8 cellular contexts compared by ENCODE assay signal in the genomic region with DNA sequence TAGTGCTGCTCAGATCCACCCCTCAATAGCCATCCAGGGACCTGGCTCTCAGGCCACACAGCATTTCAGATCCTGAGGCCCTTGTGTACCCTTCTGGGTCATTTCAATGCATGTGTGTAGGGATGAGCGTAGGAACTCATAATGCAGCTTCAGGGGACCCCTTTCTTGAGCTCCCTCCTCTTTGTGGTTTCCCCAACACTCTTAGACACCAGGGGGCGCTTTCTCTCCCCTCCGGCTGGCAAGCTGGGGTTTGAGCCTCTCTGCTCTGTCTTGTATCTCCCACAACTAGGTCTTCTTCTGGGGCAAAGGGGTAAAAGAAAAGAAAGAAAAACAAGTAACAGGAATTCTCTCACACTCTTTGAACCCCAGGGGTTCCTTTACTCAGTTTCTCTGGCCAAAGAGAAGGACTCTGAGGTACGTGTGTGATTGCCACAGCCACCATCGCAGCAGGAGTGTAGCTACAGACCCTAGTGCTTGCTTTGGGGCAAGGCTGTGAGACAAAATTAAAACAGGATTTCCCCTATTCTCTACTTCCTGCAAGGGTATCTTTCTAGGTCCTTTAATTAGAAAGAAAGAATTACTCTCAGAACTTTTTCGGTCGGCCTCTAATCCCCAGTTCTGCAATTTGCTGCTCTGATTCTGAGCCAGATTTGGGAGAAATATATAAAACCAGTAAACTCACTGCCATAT. TPM values are rescaled to one million over a fixed set of nuclear protein-coding genes. Genes with fewer than 3 reads are reported as not detected.
DNase-seq lines count a peak whose midpoint lies in the region; ATAC-seq, FAIRE-seq and TF ChIP-seq lines count a peak whose summit lies in the region.

No MANE protein-coding gene starts in this region.

- H3K4me3 ChIP-seq in GM06990 (replicated peaks; ENCODE audit: low read depth, low read length): peak overlapping the region; percentile 44
- no peak overlapping the region for H3K4me3 ChIP-seq in HL-60 (replicated peaks; ENCODE audit: insufficient read depth, low read length)
- no peak overlapping the region for H3K4me3 ChIP-seq in SJSA1
- no peak overlapping the region for H3K4me3 ChIP-seq in astrocyte of the spinal cord (ENCODE audit: low read depth, low read length)
- no peak overlapping the region for H3K4me3 ChIP-seq in keratinocyte (ENCODE audit: control insufficient read depth in 2 of 3, extremely low read depth in 1 of 3, insufficient read depth in 2 of 3, low read depth in 1 of 3, low read length in 3 of 3)

- H3K9me3 ChIP-seq in SJSA1 (replicated peaks): no peaks in the 10 kb centered on the region
- no peaks in the 10 kb centered on the region for H3K9me3 ChIP-seq in keratinocyte (ENCODE audit: control insufficient read depth, low read depth, low read length)

- no peaks in the 10 kb centered on the region for H3K9me1 ChIP-seq in keratinocyte (ENCODE audit: control insufficient read depth, extremely low read depth, insufficient read depth, low read length)

- H3K27me3 ChIP-seq in GM06990 (replicated peaks; ENCODE audit: control insufficient read depth, insufficient read depth, low read length) (no peaks in the 10 kb centered on the region), HL-60 (ENCODE audit: insufficient read depth, poor library complexity, severe bottlenecking) (no peaks in the 10 kb centered on the region), SJSA1 (replicated peaks) (no peaks in the 10 kb centered on the region), keratinocyte (ENCODE audit: control insufficient read depth, extremely low read depth, insufficient read depth, low read length) (no peaks in the 10 kb centered on the region)

- no peak overlapping the region for H3K4me2 ChIP-seq in keratinocyte (ENCODE audit: control insufficient read depth, extremely low read depth, insufficient read depth, low read depth, low read length)

- no peaks in the 10 kb centered on the region for H3K79me2 ChIP-seq in keratinocyte (ENCODE audit: control insufficient read depth, insufficient read depth, low read length)

- FAIRE-seq in keratinocyte (lab: Jason Lieb, UNC): peak; percentile 41

- H4K20me1 ChIP-seq in keratinocyte (ENCODE audit: control insufficient read depth, extremely low read depth, insufficient read depth, low read length): no peaks in the 10 kb centered on the region

- dilution Hi-C loops in keratinocyte (cut with MboI; ENCODE audit: extremely low pct_ligation_motif_present, low sequenced_read_pairs): no loop called here

- peak; percentile 71 for DNase-seq in GM06990 (ENCODE audit: extremely low read depth, insufficient read length)
- peak; percentile 21 to 62 for DNase-seq in HL-60 (ENCODE audit: low read depth in 1 of 2, low spot score in 1 of 2)
- DNase-seq in SJSA1 (ENCODE audit: low read depth in 1 of 2, low spot score in 2 of 2): peak; percentile 56 to 72
- DNase-seq in astrocyte of the spinal cord (ENCODE audit: low read depth, low spot score): peak; percentile 48
- peak; percentile 15 for DNase-seq in keratinocyte (ENCODE audit: low read depth, low spot score)
- peak; percentile 49 to 61 for DNase-seq in stimulated activated CD4-positive, alpha-beta T cell treated with anti-CD3 and anti-CD28 coated beads, Interleukin-4, amount 100 ng/mL, for 48 hours (ENCODE audit: low read depth in 2 of 2)
- DNase-seq in NCI-H2029 treated with DMSO at 0.1 percent for 48 hours (lab: John Stamatoyannopoulos, UW): no peak

- H3K27ac ChIP-seq in HL-60 (replicated peaks) (no peak overlapping the region), SJSA1 (no peak overlapping the region), keratinocyte (ENCODE audit: control insufficient read depth, insufficient read depth, low read length) (no peak overlapping the region)

- in situ Hi-C loops in astrocyte of the spinal cord (cut with HindIII; ENCODE audit: low sequenced_read_pairs): no loop called here

- peak; percentile 83 for ATAC-seq in GM21381 (IDR thresholded peaks at IDR 0.05; ENCODE audit: unreplicated experiment)

- no peak overlapping the region for H2AFZ ChIP-seq in keratinocyte (ENCODE audit: control insufficient read depth, low read length)

- H3K36me3 ChIP-seq in GM06990 (ENCODE audit: control insufficient read depth, insufficient read depth, low read length) (no peaks in the 10 kb centered on the region), SJSA1 (0 out of 2 replicates have a peak, but pooled peaks cover 5% of the 10 kb centered on the region), keratinocyte (ENCODE audit: control insufficient read depth in 2 of 2, extremely low read depth in 1 of 2, insufficient read depth in 2 of 2, low read length in 2 of 2) (peaks cover 2 to 3% of the 10 kb centered on the region in 2 experiments)

- TF ChIP-seq CTCF in GM06990 (IDR thresholded peaks at IDR 0.05; ENCODE audit: insufficient read depth, low read length, poor library complexity, severe bottlenecking) (peak; percentile 86), HL-60 (IDR thresholded peaks at IDR 0.05; ENCODE audit: insufficient read depth, low read length) (peak; percentile 71), astrocyte of the spinal cord (IDR thresholded peaks at IDR 0.05; ENCODE audit: low read depth, low read length) (peak; percentile 83), keratinocyte (optimal IDR thresholded peaks at IDR 0.05 in 1 of 3, IDR thresholded peaks at IDR 0.05 in 1 of 3, conservative IDR thresholded peaks at IDR 0.05 in 1 of 3; ENCODE audit: extremely low read depth in 1 of 3, insufficient read depth in 2 of 3, low read length in 3 of 3) (peak; percentile 72 to 89 (median 88))

- no peak overlapping the region for H3K9ac ChIP-seq in keratinocyte (ENCODE audit: control insufficient read depth, extremely low read depth, insufficient read depth, low read length)

- H3K4me1 ChIP-seq in SJSA1 (replicated peaks) (peaks cover 6% of the 10 kb centered on the region), keratinocyte (ENCODE audit: control insufficient read depth, extremely low read depth, insufficient read depth, low read length) (peaks cover 11% of the 10 kb centered on the region)

RNA-seq across cellular contexts. Expression of a gene that starts 38.0 kb away (rescaled TPM):
- total RNA-seq in SJSA1 (2014; rRNA removed; shearing (Covaris generic)): 9.3 and 9.5 TPM in 2 replicates
- 6.9 to 7.7 TPM (median 7.4 TPM) in 3 replicates for polyA plus RNA-seq in keratinocyte
- polyA plus RNA-seq in keratinocyte (2011; ENCODE audit: low read depth): 3.5 TPM
- 6.3 and 8.5 TPM in 2 replicates for polyA plus RNA-seq in keratinocyte (2011; cell fraction: cytosol; rRNA removed)
- polyA plus RNA-seq in keratinocyte (2011; cell fraction: nucleus; rRNA removed): 17.9 and 21.0 TPM in 2 replicates
- polyA plus RNA-seq in keratinocyte (2012; ENCODE audit: low replicate concordance): 5.2 and 6.8 TPM in 2 replicates
- 3.4 to 5.8 TPM (median 4.6 TPM) in 3 replicates for polyA minus RNA-seq in keratinocyte
- 3.6 TPM for polyA minus RNA-seq in keratinocyte (2011; cell fraction: cytosol; rRNA and poly(A)+ RNA removed)
- 4.2 and 9.0 TPM in 2 replicates for polyA minus RNA-seq in keratinocyte (2011; cell fraction: nucleus; rRNA and poly(A)+ RNA removed)
